1 cellular context compared by ENCODE assay signal in the genomic region with DNA sequence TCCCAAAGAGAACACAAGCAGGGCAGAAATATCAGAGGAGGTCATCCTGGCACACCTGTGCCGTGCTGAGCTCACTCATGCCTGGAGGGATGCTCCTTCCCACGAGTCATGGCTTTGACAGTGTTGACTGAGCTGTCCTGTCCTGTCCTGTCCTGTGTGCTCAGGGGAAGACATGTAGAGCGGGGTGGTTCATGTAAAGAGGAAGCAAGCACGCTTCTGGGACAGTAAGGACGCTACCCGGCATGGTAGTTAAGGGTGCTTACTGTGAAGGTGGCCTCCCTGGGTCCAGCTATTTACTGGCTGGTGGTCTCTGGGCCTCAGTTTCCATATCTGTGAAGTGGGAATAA.
TF ChIP-seq lines count a peak whose summit lies in the region.

No MANE protein-coding gene starts in this region.

TF ChIP-seq in GM23338, 12 proteins besides CTCF, POLR2A, EP300 and RAD21 (continued from another document):
- no peak for TF ChIP-seq CREB1 (CRISPR knock-in tag; IDR thresholded peaks at IDR 0.05; ENCODE audit: low read depth)
- TF ChIP-seq, protein P1, sequence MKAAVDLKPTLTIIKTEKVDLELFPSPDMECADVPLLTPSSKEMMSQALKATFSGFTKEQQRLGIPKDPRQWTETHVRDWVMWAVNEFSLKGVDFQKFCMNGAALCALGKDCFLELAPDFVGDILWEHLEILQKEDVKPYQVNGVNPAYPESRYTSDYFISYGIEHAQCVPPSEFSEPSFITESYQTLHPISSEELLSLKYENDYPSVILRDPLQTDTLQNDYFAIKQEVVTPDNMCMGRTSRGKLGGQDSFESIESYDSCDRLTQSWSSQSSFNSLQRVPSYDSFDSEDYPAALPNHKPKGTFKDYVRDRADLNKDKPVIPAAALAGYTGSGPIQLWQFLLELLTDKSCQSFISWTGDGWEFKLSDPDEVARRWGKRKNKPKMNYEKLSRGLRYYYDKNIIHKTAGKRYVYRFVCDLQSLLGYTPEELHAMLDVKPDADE (IDR thresholded peaks at IDR 0.05), result no peak
- TF ChIP-seq, protein P2, sequence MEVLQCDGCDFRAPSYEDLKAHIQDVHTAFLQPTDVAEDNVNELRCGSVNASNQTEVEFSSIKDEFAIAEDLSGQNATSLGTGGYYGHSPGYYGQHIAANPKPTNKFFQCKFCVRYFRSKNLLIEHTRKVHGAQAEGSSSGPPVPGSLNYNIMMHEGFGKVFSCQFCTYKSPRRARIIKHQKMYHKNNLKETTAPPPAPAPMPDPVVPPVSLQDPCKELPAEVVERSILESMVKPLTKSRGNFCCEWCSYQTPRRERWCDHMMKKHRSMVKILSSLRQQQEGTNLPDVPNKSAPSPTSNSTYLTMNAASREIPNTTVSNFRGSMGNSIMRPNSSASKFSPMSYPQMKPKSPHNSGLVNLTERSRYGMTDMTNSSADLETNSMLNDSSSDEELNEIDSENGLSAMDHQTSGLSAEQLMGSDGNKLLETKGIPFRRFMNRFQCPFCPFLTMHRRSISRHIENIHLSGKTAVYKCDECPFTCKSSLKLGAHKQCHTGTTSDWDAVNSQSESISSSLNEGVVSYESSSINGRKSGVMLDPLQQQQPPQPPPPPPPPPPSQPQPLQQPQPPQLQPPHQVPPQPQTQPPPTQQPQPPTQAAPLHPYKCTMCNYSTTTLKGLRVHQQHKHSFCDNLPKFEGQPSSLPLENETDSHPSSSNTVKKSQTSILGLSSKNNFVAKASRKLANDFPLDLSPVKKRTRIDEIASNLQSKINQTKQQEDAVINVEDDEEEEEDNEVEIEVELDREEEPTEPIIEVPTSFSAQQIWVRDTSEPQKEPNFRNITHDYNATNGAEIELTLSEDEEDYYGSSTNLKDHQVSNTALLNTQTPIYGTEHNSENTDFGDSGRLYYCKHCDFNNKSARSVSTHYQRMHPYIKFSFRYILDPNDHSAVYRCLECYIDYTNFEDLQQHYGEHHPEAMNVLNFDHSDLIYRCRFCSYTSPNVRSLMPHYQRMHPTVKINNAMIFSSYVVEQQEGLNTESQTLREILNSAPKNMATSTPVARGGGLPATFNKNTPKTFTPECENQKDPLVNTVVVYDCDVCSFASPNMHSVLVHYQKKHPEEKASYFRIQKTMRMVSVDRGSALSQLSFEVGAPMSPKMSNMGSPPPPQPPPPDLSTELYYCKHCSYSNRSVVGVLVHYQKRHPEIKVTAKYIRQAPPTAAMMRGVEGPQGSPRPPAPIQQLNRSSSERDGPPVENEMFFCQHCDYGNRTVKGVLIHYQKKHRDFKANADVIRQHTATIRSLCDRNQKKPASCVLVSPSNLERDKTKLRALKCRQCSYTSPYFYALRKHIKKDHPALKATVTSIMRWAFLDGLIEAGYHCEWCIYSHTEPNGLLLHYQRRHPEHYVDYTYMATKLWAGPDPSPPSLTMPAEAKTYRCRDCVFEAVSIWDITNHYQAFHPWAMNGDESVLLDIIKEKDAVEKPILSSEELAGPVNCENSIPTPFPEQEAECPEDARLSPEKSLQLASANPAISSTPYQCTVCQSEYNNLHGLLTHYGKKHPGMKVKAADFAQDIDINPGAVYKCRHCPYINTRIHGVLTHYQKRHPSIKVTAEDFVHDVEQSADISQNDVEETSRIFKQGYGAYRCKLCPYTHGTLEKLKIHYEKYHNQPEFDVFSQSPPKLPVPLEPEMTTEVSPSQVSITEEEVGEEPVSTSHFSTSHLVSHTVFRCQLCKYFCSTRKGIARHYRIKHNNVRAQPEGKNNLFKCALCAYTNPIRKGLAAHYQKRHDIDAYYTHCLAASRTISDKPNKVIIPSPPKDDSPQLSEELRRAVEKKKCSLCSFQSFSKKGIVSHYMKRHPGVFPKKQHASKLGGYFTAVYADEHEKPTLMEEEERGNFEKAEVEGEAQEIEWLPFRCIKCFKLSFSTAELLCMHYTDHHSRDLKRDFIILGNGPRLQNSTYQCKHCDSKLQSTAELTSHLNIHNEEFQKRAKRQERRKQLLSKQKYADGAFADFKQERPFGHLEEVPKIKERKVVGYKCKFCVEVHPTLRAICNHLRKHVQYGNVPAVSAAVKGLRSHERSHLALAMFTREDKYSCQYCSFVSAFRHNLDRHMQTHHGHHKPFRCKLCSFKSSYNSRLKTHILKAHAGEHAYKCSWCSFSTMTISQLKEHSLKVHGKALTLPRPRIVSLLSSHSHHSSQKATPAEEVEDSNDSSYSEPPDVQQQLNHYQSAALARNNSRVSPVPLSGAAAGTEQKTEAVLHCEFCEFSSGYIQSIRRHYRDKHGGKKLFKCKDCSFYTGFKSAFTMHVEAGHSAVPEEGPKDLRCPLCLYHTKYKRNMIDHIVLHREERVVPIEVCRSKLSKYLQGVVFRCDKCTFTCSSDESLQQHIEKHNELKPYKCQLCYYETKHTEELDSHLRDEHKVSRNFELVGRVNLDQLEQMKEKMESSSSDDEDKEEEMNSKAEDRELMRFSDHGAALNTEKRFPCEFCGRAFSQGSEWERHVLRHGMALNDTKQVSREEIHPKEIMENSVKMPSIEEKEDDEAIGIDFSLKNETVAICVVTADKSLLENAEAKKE (CRISPR knock-in tag; IDR thresholded peaks at IDR 0.05), result no peak
